16 cellular contexts compared by ENCODE assay signal in the genomic region with DNA sequence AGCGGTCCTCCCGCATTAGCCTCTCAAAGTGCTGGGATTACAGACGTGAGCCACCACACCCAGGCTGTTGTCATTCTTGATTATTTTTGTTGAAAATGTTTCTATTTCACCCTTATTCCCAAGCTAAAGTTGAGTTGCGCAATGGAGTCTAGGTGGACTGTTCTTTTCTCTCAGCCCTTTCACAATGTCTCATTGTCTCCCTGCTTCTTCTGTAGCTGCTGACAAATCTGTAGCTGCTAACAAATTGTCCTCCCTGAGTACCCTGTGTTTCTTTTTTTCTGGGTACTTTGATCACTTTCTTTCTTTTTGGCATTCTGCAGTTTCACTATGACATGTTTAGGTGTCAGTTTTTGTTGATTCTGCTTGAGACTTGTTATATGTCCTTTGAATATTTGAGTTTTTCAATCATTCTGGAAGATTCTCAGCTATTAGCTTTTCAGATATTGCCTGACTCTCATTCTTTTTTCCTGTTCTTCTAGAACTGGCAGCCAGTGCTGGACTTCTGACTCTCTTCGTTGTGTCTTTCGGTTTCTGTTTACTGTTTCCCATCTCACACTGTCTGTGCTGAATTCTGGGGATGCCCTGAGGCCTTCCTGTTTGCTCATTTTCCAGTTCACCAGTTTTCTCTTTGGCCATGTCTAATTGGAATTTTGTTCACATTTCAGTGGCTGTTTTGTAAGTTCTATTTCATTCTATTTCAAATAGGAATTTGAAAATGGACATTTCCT. TPM values are rescaled to one million over a fixed set of nuclear protein-coding genes. Genes with fewer than 3 reads are reported as not detected.
DNase-seq lines count a peak whose midpoint lies in the region; ATAC-seq and TF ChIP-seq lines count a peak whose summit lies in the region.
"Had no signal": no experiment of that assay in that cellular context is flagged by ENCODE, and none has a peak within 500 bp of the region (broad histone marks: within the 10 kb centered on the region; RNA-seq: fewer than 3 reads in every experiment).

No MANE protein-coding gene starts in this region.

- H3K23ac ChIP-seq in IMR-90 (ENCODE audit: low read depth, low read length) = no peak overlapping the region

- 65% methylated on average over 2 of the region's 6 CpGs; no CpG with 5 or more reads in 1 of the 2 experiments for WGBS in IMR-90 (ENCODE audit: extremely low coverage in 2 of 2, insufficient read length in 1 of 2), 2 experiments

- H4K5ac ChIP-seq in IMR-90 (ENCODE audit: low read depth, low read length) = no peak overlapping the region

- 0 out of 2 replicates have a peak, but pooled peaks cover 5% of the 10 kb centered on the region for H3K9me1 ChIP-seq in IMR-90 (ENCODE audit: insufficient read depth, low read length)

- peaks cover 5% of the 10 kb centered on the region; the same call in 1 of the 2 replicates for H3K36me3 ChIP-seq in IMR-90 (ENCODE audit: control insufficient read depth, insufficient read depth, low read length)
- H3K36me3 ChIP-seq in upper lobe of right lung = no peaks in the 10 kb centered on the region

- no peak overlapping the region for H2BK5ac ChIP-seq in IMR-90 (ENCODE audit: low read depth, low read length, poor library complexity, severe bottlenecking)

- dilution Hi-C loops in IMR-90 (cut with HindIII; ENCODE audit: low sequenced_read_pairs, unreplicated experiment) = no loop called here

- no peak overlapping the region for H4K8ac ChIP-seq in IMR-90 (ENCODE audit: low read depth in 2 of 2, low read length in 2 of 2)

- peaks cover 0 to 14% of the 10 kb centered on the region in 2 experiments; a peak in 1 of 4 replicates for H3K79me1 ChIP-seq in IMR-90 (ENCODE audit: low read depth in 1 of 2, low read length in 2 of 2)

- H3K56ac ChIP-seq in IMR-90 (ENCODE audit: extremely low read depth, insufficient read depth, low read length) = no peak overlapping the region

- DNase-seq in NOMO-1 (lab: John Stamatoyannopoulos, UW; ENCODE audit: unreplicated experiment in 2 of 2) = peak; percentile 3 to 6
- no peak for DNase-seq in NOMO-1 treated with DMSO at 0.1 percent for 48 hours (lab: John Stamatoyannopoulos, UW; ENCODE audit: unreplicated experiment)
- DNase-seq in IMR-90 = no peak
- DNase-seq in activated T-helper 2 cell treated with anti-CD3 and anti-CD28 coated beads, Interferon-gamma antibody, Interleukin-2, Interleukin-4, amounts not matched to agents 10 μg/mL and 5 μg/mL and 100 μg/mL, durations not matched to agents 14 hours and 24 hours and 36 hours (ENCODE audit: low spot score) = no peak
- DNase-seq in fibroblast of villous mesenchyme (ENCODE audit: low read depth) = peak; percentile 59
- DNase-seq in upper lobe of right lung = no peak
- no peak for DNase-seq in NCI-H2029 (lab: John Stamatoyannopoulos, UW)
- DNase-seq: 8988T; activated CD8-positive, alpha-beta memory T cell treated with anti-CD3 and anti-CD28 coated beads for 24 hours; dermis blood vessel endothelial cell; NCI-H1694; NCI-H510A treated with DMSO at 0.1 percent for 48 hours; RPMI8226 had no signal

- peak overlapping the region; percentile 67 for H3K27ac Mint-ChIP-seq in activated T-helper 2 cell treated with anti-CD3 and anti-CD28 coated beads, Interferon-gamma antibody, Interleukin-2, Interleukin-4, amounts not matched to agents 10 μg/mL and 5 μg/mL and 100 μg/mL, durations not matched to agents 14 hours and 24 hours and 36 hours

- H3K27me3 Mint-ChIP-seq in activated T-helper 2 cell treated with anti-CD3 and anti-CD28 coated beads, Interferon-gamma antibody, Interleukin-2, Interleukin-4, amounts not matched to agents 10 μg/mL and 5 μg/mL and 100 μg/mL, durations not matched to agents 14 hours and 24 hours and 36 hours (ENCODE audit: low read depth) = no peaks in the 10 kb centered on the region

- no peak overlapping the region for H3K18ac ChIP-seq in IMR-90 (ENCODE audit: low read depth, low read length)

- TF ChIP-seq POLR2A in IMR-90 (IDR thresholded peaks at IDR 0.05; ENCODE audit: low read depth, low read length) = no peak

- no peak overlapping the region for H2BK120ac ChIP-seq in IMR-90 (ENCODE audit: low read depth, low read length)

- no peak overlapping the region for H3K4me2 ChIP-seq in IMR-90 (ENCODE audit: low read depth, low read length)

- no peak overlapping the region for H3K27ac ChIP-seq in IMR-90 (ENCODE audit: insufficient read depth, low read length)
- H3K27ac ChIP-seq in upper lobe of right lung = no peak overlapping the region

- H3K36me3 Mint-ChIP-seq in activated T-helper 2 cell treated with anti-CD3 and anti-CD28 coated beads, Interferon-gamma antibody, Interleukin-2, Interleukin-4, amounts not matched to agents 10 μg/mL and 5 μg/mL and 100 μg/mL, durations not matched to agents 14 hours and 24 hours and 36 hours (ENCODE audit: low read depth) = peaks cover 30% of the 10 kb centered on the region

- CTCF ChIA-PET in IMR-90 (lab: Yijun Ruan, JAX) = no interaction called here

- BruUV-seq in IMR-90 (replicated peaks; lab: Mats Ljungman, UMichigan) = no TSS peak

- H4K20me1 ChIP-seq in IMR-90 (ENCODE audit: insufficient read depth, low read length) = no peaks in the 10 kb centered on the region

- H2AK5ac ChIP-seq in IMR-90 (ENCODE audit: low read depth, low read length) = no peak overlapping the region

- H3K14ac ChIP-seq in IMR-90 (replicated peaks; ENCODE audit: low read depth, low read length) = no peak overlapping the region

- H3K4ac ChIP-seq in IMR-90 (ENCODE audit: low read depth, low read length) = no peak overlapping the region

- H3K4me1 Mint-ChIP-seq in activated T-helper 2 cell treated with anti-CD3 and anti-CD28 coated beads, Interferon-gamma antibody, Interleukin-2, Interleukin-4, amounts not matched to agents 10 μg/mL and 5 μg/mL and 100 μg/mL, durations not matched to agents 14 hours and 24 hours and 36 hours (ENCODE audit: low read depth) = peaks cover 28% of the 10 kb centered on the region

- no peaks in the 10 kb centered on the region for H3K27me3 ChIP-seq in IMR-90 (ENCODE audit: control insufficient read depth, insufficient read depth, low read length)
- H3K27me3 ChIP-seq in upper lobe of right lung = no peaks in the 10 kb centered on the region

- no peak overlapping the region for H3K4me3 Mint-ChIP-seq in activated T-helper 2 cell treated with anti-CD3 and anti-CD28 coated beads, Interferon-gamma antibody, Interleukin-2, Interleukin-4, amounts not matched to agents 10 μg/mL and 5 μg/mL and 100 μg/mL, durations not matched to agents 14 hours and 24 hours and 36 hours (ENCODE audit: low read depth)
- H3K4me3 Mint-ChIP-seq: neural crest cell had no signal

- H3K9me3 Mint-ChIP-seq in activated T-helper 2 cell treated with anti-CD3 and anti-CD28 coated beads, Interferon-gamma antibody, Interleukin-2, Interleukin-4, amounts not matched to agents 10 μg/mL and 5 μg/mL and 100 μg/mL, durations not matched to agents 14 hours and 24 hours and 36 hours = peaks cover 11% of the 10 kb centered on the region

- H3K4me3 ChIP-seq in IMR-90 (ENCODE audit: insufficient read depth, low read depth, low read length) = no peak overlapping the region
- H3K4me3 ChIP-seq in fibroblast of villous mesenchyme (ENCODE audit: low read depth, low read length) = no peak overlapping the region
- H3K4me3 ChIP-seq in upper lobe of right lung = no peak overlapping the region
- H3K4me3 ChIP-seq: lung had no signal

- no peak for TF ChIP-seq CTCF in IMR-90 (conservative IDR thresholded peaks at IDR 0.05; ENCODE audit: low read depth, low read length)
- TF ChIP-seq CTCF in fibroblast of villous mesenchyme (IDR thresholded peaks at IDR 0.05; ENCODE audit: insufficient read depth, low read depth, low read length) = no peak
- no peak for TF ChIP-seq CTCF in upper lobe of right lung (IDR thresholded peaks at IDR 0.05)

- H2AFZ ChIP-seq in IMR-90 (replicated peaks; ENCODE audit: low read length, poor library complexity) = no peak overlapping the region

- H3K4me1 ChIP-seq in IMR-90 (ENCODE audit: control insufficient read depth, insufficient read depth, low read length) (peaks cover 11% of the 10 kb centered on the region), upper lobe of right lung (peaks cover 18% of the 10 kb centered on the region)

- no peak overlapping the region for H4K91ac ChIP-seq in IMR-90 (ENCODE audit: insufficient read depth, low read depth, low read length)

- no peak for TF ChIP-seq RAD21 in IMR-90 (IDR thresholded peaks at IDR 0.05; ENCODE audit: low read length)

- H3K9ac ChIP-seq in IMR-90 (ENCODE audit: low read depth, low read length) = no peak overlapping the region

- H3K9me3 ChIP-seq in IMR-90 (ENCODE audit: control insufficient read depth, insufficient read depth, low read length) (no peaks in the 10 kb centered on the region; the same call in 1 of the 2 replicates), upper lobe of right lung (no peaks in the 10 kb centered on the region)

- in situ Hi-C loops in IMR-90 (cut with MboI; ENCODE audit: low sequenced_read_pairs) = no loop called here

- H2BK20ac ChIP-seq in IMR-90 (ENCODE audit: low read depth, low read length) = no peak overlapping the region

- POLR2A ChIA-PET in IMR-90 (lab: Charles Lee; ENCODE audit: unreplicated experiment) = no interaction called here

- intact Hi-C loops in IMR-90 (cut with micrococcal nuclease) = no loop called here
- intact Hi-C loops in activated T-helper 2 cell treated with anti-CD3 and anti-CD28 coated beads, Interferon-gamma antibody, Interleukin-2, Interleukin-4, amounts not matched to agents 10 μg/mL and 5 μg/mL and 100 μg/mL, durations not matched to agents 14 hours and 24 hours and 36 hours (cut with micrococcal nuclease) = no loop called here
- intact Hi-C loops in upper lobe of right lung (cut with DNase I) = no loop called here

- ATAC-seq in IMR-90 (ENCODE audit: low read depth) = no peak
- no peak for ATAC-seq in upper lobe of right lung
- no peak for ATAC-seq in HG03342 (IDR thresholded peaks at IDR 0.05; ENCODE audit: unreplicated experiment)

- no peak overlapping the region for H2BK15ac ChIP-seq in IMR-90 (ENCODE audit: low read depth, low read length)

- no peak overlapping the region for H2AK9ac ChIP-seq in IMR-90 (replicated peaks; ENCODE audit: low read depth, low read length, poor library complexity)

RNA-seq across cellular contexts. Expression of gene ABCD1, which starts 6.6 kb away (rescaled TPM):
- total RNA-seq in IMR-90 (2012; rRNA removed) = 4.3 and 4.7 TPM in 2 replicates
- polyA plus RNA-seq in IMR-90 (2012; rRNA removed) = 7.0 and 8.3 TPM in 2 replicates
- 7.5 and 11.5 TPM in 2 replicates for polyA plus RNA-seq in IMR-90 (2012; cell fraction: cytosol; rRNA removed)
- 11.4 and 27.2 TPM in 2 replicates for polyA plus RNA-seq in IMR-90 (2012; cell fraction: nucleus; rRNA removed; ENCODE audit: low replicate concordance)
- total RNA-seq in activated T-helper 2 cell treated with anti-CD3 and anti-CD28 coated beads, Interferon-gamma antibody, Interleukin-2, Interleukin-4, amounts not matched to agents 10 μg/mL and 5 μg/mL and 100 μg/mL, durations not matched to agents 14 hours and 24 hours and 36 hours = 8.8 and 10.1 TPM in 2 replicates
- total RNA-seq in fibroblast of villous mesenchyme = 15.5 and 19.3 TPM in 2 replicates
- total RNA-seq in upper lobe of right lung = 15.1 TPM

RNA-seq across cellular contexts. Expression of gene BCAP31, which starts 7.1 kb away (rescaled TPM):
- 166 and 244 TPM in 2 replicates for total RNA-seq in IMR-90 (2012; rRNA removed)
- 125 and 131 TPM in 2 replicates for polyA plus RNA-seq in IMR-90 (2012; rRNA removed)
- 118 and 139 TPM in 2 replicates for polyA plus RNA-seq in IMR-90 (2012; cell fraction: cytosol; rRNA removed)
- 56.8 and 80.0 TPM in 2 replicates for polyA plus RNA-seq in IMR-90 (2012; cell fraction: nucleus; rRNA removed; ENCODE audit: low replicate concordance)
- 154 TPM in 2 replicates for total RNA-seq in activated T-helper 2 cell treated with anti-CD3 and anti-CD28 coated beads, Interferon-gamma antibody, Interleukin-2, Interleukin-4, amounts not matched to agents 10 μg/mL and 5 μg/mL and 100 μg/mL, durations not matched to agents 14 hours and 24 hours and 36 hours
- 105 and 127 TPM in 2 replicates for total RNA-seq in fibroblast of villous mesenchyme
- 233 TPM for total RNA-seq in upper lobe of right lung

RNA-seq across cellular contexts. Expression of gene PLXNB3, which starts 32.8 kb away (rescaled TPM):
- total RNA-seq in IMR-90 (2012; rRNA removed) (0.36 and 1.7 TPM in 2 replicates), fibroblast of villous mesenchyme (3.0 and 3.5 TPM in 2 replicates), upper lobe of right lung (3.3 TPM)
- 22.3 and 26.9 TPM in 2 replicates for polyA plus RNA-seq in IMR-90 (2012; rRNA removed)
- polyA plus RNA-seq in IMR-90 (2012; cell fraction: cytosol; rRNA removed) = 9.9 and 21.3 TPM in 2 replicates
- 117 and 388 TPM in 2 replicates for polyA plus RNA-seq in IMR-90 (2012; cell fraction: nucleus; rRNA removed; ENCODE audit: low replicate concordance)
- 0.62 and 0.91 TPM in 2 replicates for total RNA-seq in activated T-helper 2 cell treated with anti-CD3 and anti-CD28 coated beads, Interferon-gamma antibody, Interleukin-2, Interleukin-4, amounts not matched to agents 10 μg/mL and 5 μg/mL and 100 μg/mL, durations not matched to agents 14 hours and 24 hours and 36 hours

RNA-seq across cellular contexts. Expression of gene SLC6A8, which starts 43.6 kb away (rescaled TPM):
- total RNA-seq in IMR-90 (2012; rRNA removed) (6.7 and 7.2 TPM in 2 replicates), fibroblast of villous mesenchyme (9.1 and 12.2 TPM in 2 replicates), upper lobe of right lung (8.0 TPM)
- polyA plus RNA-seq in IMR-90 (2012; rRNA removed) = 21.1 and 25.5 TPM in 2 replicates
- polyA plus RNA-seq in IMR-90 (2012; cell fraction: cytosol; rRNA removed) = 15.6 and 31.1 TPM in 2 replicates
- 48.5 and 108 TPM in 2 replicates for polyA plus RNA-seq in IMR-90 (2012; cell fraction: nucleus; rRNA removed; ENCODE audit: low replicate concordance)
- total RNA-seq in activated T-helper 2 cell treated with anti-CD3 and anti-CD28 coated beads, Interferon-gamma antibody, Interleukin-2, Interleukin-4, amounts not matched to agents 10 μg/mL and 5 μg/mL and 100 μg/mL, durations not matched to agents 14 hours and 24 hours and 36 hours = 2.2 and 2.5 TPM in 2 replicates

RNA-seq across cellular contexts. Expression of gene SRPK3, which starts 49.6 kb away (rescaled TPM):
- total RNA-seq in IMR-90 (2012; rRNA removed) = 0.36 and 0.56 TPM in 2 replicates
- polyA plus RNA-seq in IMR-90 (2012; rRNA removed) = 0.34 and 0.70 TPM in 2 replicates
- 0.32 and 1.1 TPM in 2 replicates for polyA plus RNA-seq in IMR-90 (2012; cell fraction: cytosol; rRNA removed)
- polyA plus RNA-seq in IMR-90 (2012; cell fraction: nucleus; rRNA removed; ENCODE audit: low replicate concordance) = 2.9 and 5.6 TPM in 2 replicates
- total RNA-seq in activated T-helper 2 cell treated with anti-CD3 and anti-CD28 coated beads, Interferon-gamma antibody, Interleukin-2, Interleukin-4, amounts not matched to agents 10 μg/mL and 5 μg/mL and 100 μg/mL, durations not matched to agents 14 hours and 24 hours and 36 hours = not detected in 2 replicates
- total RNA-seq in fibroblast of villous mesenchyme = 0.86 and 0.97 TPM in 2 replicates
- not detected for total RNA-seq in upper lobe of right lung

Comparison
In these comparisons a context has a peak if more than half of its experiments do, and no peak if none do; other contexts are left out.
1. DNase-seq: peak in NOMO-1 (2 of 2) and fibroblast of villous mesenchyme (single experiment); none in NOMO-1 treated with DMSO at 0.1 percent for 48 hours (single experiment), IMR-90 (single experiment), activated T-helper 2 cell treated with anti-CD3 and anti-CD28 coated beads, Interferon-gamma antibody, Interleukin-2, Interleukin-4, amounts not matched to agents 10 μg/mL and 5 μg/mL and 100 μg/mL, durations not matched to agents 14 hours and 24 hours and 36 hours (single experiment), upper lobe of right lung (single experiment) and NCI-H2029 (single experiment).